8 cellular contexts compared by ENCODE assay signal in the genomic region with DNA sequence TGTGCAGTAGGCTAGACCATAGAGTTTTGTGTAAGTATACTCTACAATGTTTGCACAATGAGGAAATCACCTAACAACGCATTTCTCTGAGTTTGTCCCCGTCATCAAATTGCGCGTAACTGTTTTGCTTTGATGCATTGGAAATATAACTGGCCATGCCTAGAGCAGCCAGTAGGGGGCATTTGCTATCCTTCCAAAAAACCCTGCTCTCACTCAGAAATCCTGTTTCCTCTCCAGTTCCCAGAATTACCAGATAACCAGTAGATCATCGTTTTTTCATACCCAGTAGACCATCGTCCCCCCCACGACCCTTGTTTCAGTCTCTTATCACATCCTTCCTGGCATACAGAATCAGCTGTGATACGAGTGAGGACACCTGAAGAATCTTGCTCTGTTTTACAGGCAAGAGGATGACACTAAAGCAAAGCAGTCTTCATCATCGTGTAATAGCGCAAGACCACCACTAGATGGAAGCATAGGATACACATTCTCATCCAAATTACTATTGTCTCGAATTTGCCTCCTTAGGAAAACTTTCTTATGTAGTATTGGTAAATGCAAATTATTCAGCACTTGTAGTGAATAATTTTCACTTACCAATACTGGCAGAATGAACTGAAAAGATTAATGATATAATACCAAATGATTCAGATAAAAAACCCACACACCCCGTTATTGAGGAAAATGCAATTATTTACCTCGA. TPM values are rescaled to one million over a fixed set of nuclear protein-coding genes. Genes with fewer than 3 reads are reported as not detected.
DNase-seq lines count a peak whose midpoint lies in the region; ATAC-seq, FAIRE-seq and TF ChIP-seq lines count a peak whose summit lies in the region.

No MANE protein-coding gene starts in this region.

- peak overlapping the region; percentile 95 for H2AFZ ChIP-seq in endothelial cell of umbilical vein (ENCODE audit: low read depth, low read length)

- no peak overlapping the region for H3K27ac ChIP-seq in endothelial cell of umbilical vein (ENCODE audit: insufficient read depth, low read depth, low read length)

- intact Hi-C loops in endothelial cell of umbilical vein (cut with micrococcal nuclease) = loop anchor here (1.0 to 5.0 kb wide), 3 partner anchors 290 to 553 kb away; partner anchors contain the start of gene CPOX

- peaks cover 9 to 14% of the 10 kb centered on the region in 2 experiments for H3K27me3 ChIP-seq in endothelial cell of umbilical vein (ENCODE audit: control insufficient read depth in 2 of 2, insufficient read depth in 2 of 2, low read length in 2 of 2)

- ATAC-seq in GM21447 (IDR thresholded peaks at IDR 0.05; ENCODE audit: unreplicated experiment) = peak; percentile 96

- H3K4me3 ChIP-seq in endothelial cell of umbilical vein (replicated peaks in 1 of 3; ENCODE audit: insufficient read depth in 1 of 3, low read depth in 1 of 3, low read length in 3 of 3) = peak overlapping the region in 2 of 3 experiments; percentile 19 to 56

- POLR2A ChIA-PET in endothelial cell of umbilical vein (lab: Charles Lee) = no interaction called here

- dilution Hi-C loops in endothelial cell of umbilical vein (cut with MboI; ENCODE audit: extremely low pct_ligation_motif_present, low sequenced_read_pairs) = no loop called here

- no TSS peak for BruUV-seq in endothelial cell of umbilical vein (replicated peaks; lab: Mats Ljungman, UMichigan)

- H4K20me1 ChIP-seq in endothelial cell of umbilical vein (replicated peaks; ENCODE audit: control insufficient read depth, extremely low read depth, insufficient read depth, low read length) = no peaks in the 10 kb centered on the region

- peak; percentile 76 to 84 for TF ChIP-seq CTCF in endothelial cell of umbilical vein (IDR thresholded peaks at IDR 0.05; ENCODE audit: extremely low read depth in 1 of 2, insufficient read depth in 1 of 2, low read depth in 1 of 2, low read length in 2 of 2)

- no peak overlapping the region for H3K9ac ChIP-seq in endothelial cell of umbilical vein (replicated peaks; ENCODE audit: extremely low read depth, insufficient read depth, low read length)

- CTCF ChIA-PET in endothelial cell of umbilical vein (lab: Charles Lee) = interaction anchor here (0.6 to 5.2 kb wide), 8 partner anchors 9 to 307 kb away, joined by 3 to 72 read pairs (median 5); no protein-coding TSS in a partner anchor

- H3K4me1 ChIP-seq in endothelial cell of umbilical vein (ENCODE audit: control insufficient read depth, extremely low read depth, insufficient read depth, low read length) = no peaks in the 10 kb centered on the region

- peak; percentile 72 for FAIRE-seq in endothelial cell of umbilical vein (lab: Jason Lieb, UNC)

- TF ChIP-seq POLR2A in endothelial cell of umbilical vein (IDR thresholded peaks at IDR 0.05; ENCODE audit: low read depth, low read length) = no peak

- H3K79me2 ChIP-seq in endothelial cell of umbilical vein (ENCODE audit: control insufficient read depth, insufficient read depth, low read length) = no peaks in the 10 kb centered on the region

- H3K9me3 ChIP-seq in endothelial cell of umbilical vein (replicated peaks; ENCODE audit: control insufficient read depth, insufficient read depth, low read length) = no peaks in the 10 kb centered on the region

- DNase-seq in DMS 273 (lab: John Stamatoyannopoulos, UW; ENCODE audit: unreplicated experiment) (peak; percentile 90), HUDEP-2 (lab: John Stamatoyannopoulos, UW; ENCODE audit: unreplicated experiment in 76 of 76) (peak in 65 of 76 experiments; percentile 1 to 76 (median 47)), NOMO-1 treated with dmso at 0.1 percent for 144 hours (lab: John Stamatoyannopoulos, UW; ENCODE audit: unreplicated experiment) (peak; percentile 38), endothelial cell of umbilical vein (ENCODE audit: low read depth, low spot score) (peak; percentile 87), mucosa of gallbladder (ENCODE audit: low spot score) (peak; percentile 77)
- DNase-seq in activated CD8-positive, alpha-beta memory T cell treated with anti-CD3 and anti-CD28 coated beads, Interleukin-2, amount 50 U/mL, for 1 hour (ENCODE audit: extremely low read depth) = peak; percentile 45
- DNase-seq in stimulated activated CD8-positive, alpha-beta memory T cell treated with anti-CD3 and anti-CD28 coated beads, Interleukin-4, amount 100 ng/mL, for 48 hours = peak; percentile 80

- H3K9me1 ChIP-seq in endothelial cell of umbilical vein (replicated peaks; ENCODE audit: control insufficient read depth, extremely low read depth, insufficient read depth, low read length) = no peaks in the 10 kb centered on the region

- peak overlapping the region; percentile 89 for H3K4me2 ChIP-seq in endothelial cell of umbilical vein (ENCODE audit: insufficient read depth, low read length)

- H3K36me3 ChIP-seq in endothelial cell of umbilical vein (ENCODE audit: control insufficient read depth in 2 of 2, extremely low read depth in 1 of 2, insufficient read depth in 2 of 2, low read length in 2 of 2) = no peaks in the 10 kb centered on the region

TF ChIP-seq in endothelial cell of umbilical vein, 7 proteins besides CTCF, POLR2A, EP300 and RAD21:
- TF ChIP-seq POLR2AphosphoS5 (IDR thresholded peaks at IDR 0.05; ENCODE audit: insufficient read depth, low read depth, low read length) (no peak), FOS (IDR thresholded peaks at IDR 0.05; ENCODE audit: borderline replicate concordance, insufficient read depth, low read length) (no peak), GATA2 (IDR thresholded peaks at IDR 0.05; ENCODE audit: insufficient read depth, insufficient read length, low read depth, low read length) (no peak), MYC (IDR thresholded peaks at IDR 0.05; ENCODE audit: low read depth, low read length) (no peak)
- TF ChIP-seq, protein P1, sequence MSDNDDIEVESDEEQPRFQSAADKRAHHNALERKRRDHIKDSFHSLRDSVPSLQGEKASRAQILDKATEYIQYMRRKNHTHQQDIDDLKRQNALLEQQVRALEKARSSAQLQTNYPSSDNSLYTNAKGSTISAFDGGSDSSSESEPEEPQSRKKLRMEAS (IDR thresholded peaks at IDR 0.05; ENCODE audit: insufficient read depth, insufficient read length) = no peak

RNA-seq across cellular contexts. Expression of gene GABRR3, which starts 4.4 kb away (rescaled TPM):
- total RNA-seq in endothelial cell of umbilical vein (not detected in 2 replicates), mucosa of gallbladder (not detected)
- polyA plus RNA-seq in endothelial cell of umbilical vein = not detected in 2 replicates
- not detected in 2 replicates for polyA plus RNA-seq in endothelial cell of umbilical vein (2011; cell fraction: cytosol; rRNA removed)
- not detected in 2 replicates for polyA plus RNA-seq in endothelial cell of umbilical vein (2011; cell fraction: nucleus; rRNA removed)
- not detected in 2 replicates for polyA plus RNA-seq in endothelial cell of umbilical vein (2012)
- not detected in 2 replicates for polyA minus RNA-seq in endothelial cell of umbilical vein
- polyA minus RNA-seq in endothelial cell of umbilical vein (2011; cell fraction: cytosol; rRNA and poly(A)+ RNA removed) = not detected
- not detected in 2 replicates for polyA minus RNA-seq in endothelial cell of umbilical vein (2011; cell fraction: nucleus; rRNA and poly(A)+ RNA removed)

RNA-seq across cellular contexts. Expression of gene OR5AC2, which starts 47.5 kb away (rescaled TPM):
- total RNA-seq in endothelial cell of umbilical vein (not detected in 2 replicates), mucosa of gallbladder (not detected)
- not detected in 2 replicates for polyA plus RNA-seq in endothelial cell of umbilical vein
- not detected in 2 replicates for polyA plus RNA-seq in endothelial cell of umbilical vein (2011; cell fraction: cytosol; rRNA removed)
- not detected in 2 replicates for polyA plus RNA-seq in endothelial cell of umbilical vein (2011; cell fraction: nucleus; rRNA removed)
- not detected in 2 replicates for polyA plus RNA-seq in endothelial cell of umbilical vein (2012)
- not detected in 2 replicates for polyA minus RNA-seq in endothelial cell of umbilical vein
- polyA minus RNA-seq in endothelial cell of umbilical vein (2011; cell fraction: cytosol; rRNA and poly(A)+ RNA removed) = not detected
- polyA minus RNA-seq in endothelial cell of umbilical vein (2011; cell fraction: nucleus; rRNA and poly(A)+ RNA removed) = not detected in 2 replicates

Comparison
In these comparisons a context has a peak if more than half of its experiments do, and no peak if none do; other contexts are left out.
1. DNase-seq: peak in every context shown above with its lines; median percentile 90 in DMS 273; 87 in endothelial cell of umbilical vein; 80 in stimulated activated CD8-positive, alpha-beta memory T cell treated with anti-CD3 and anti-CD28 coated beads, Interleukin-4, amount 100 ng/mL, for 48 hours; 77 in mucosa of gallbladder; 47 in HUDEP-2; 45 in activated CD8-positive, alpha-beta memory T cell treated with anti-CD3 and anti-CD28 coated beads, Interleukin-2, amount 50 U/mL, for 1 hour; 38 in NOMO-1 treated with dmso at 0.1 percent for 144 hours.